ENCODE assay signal across 17 cellular contexts in genomic region chr11:107676341-107676740, GRCh38.
DNase-seq lines count a peak whose midpoint lies in the region; ATAC-seq lines count a peak whose summit lies in the region.
"Had no signal": no experiment of that assay in that cellular context is flagged by ENCODE, and none has a peak within 500 bp of the region (broad histone marks: within the 10 kb centered on the region; RNA-seq: fewer than 3 reads in every experiment).

No MANE protein-coding gene starts in this region.

- DNase-seq in NAMALWA (ENCODE audit: low spot score) (peak; percentile 14), NCI-H524 treated with DMSO at 0.1 percent for 48 hours (lab: John Stamatoyannopoulos, UW) (no peak), activated gamma-delta T cell treated with Interleukin-2 at 50 U/mL for 16 hours (no peak)
- no peak for DNase-seq in stimulated activated effector memory CD8-positive, alpha-beta T cell treated with anti-CD3 and anti-CD28 coated beads, Interleukin-12 subunit alpha, Interleukin-12 subunit beta, amount 100 ng/mL, for 72 hours (ENCODE audit: low spot score in 2 of 2)
- DNase-seq: C1 segment of cervical spinal cord; CD8-positive, alpha-beta memory T cell; DMS79 treated with DMSO at 0.1 percent for 48 hours; GOT3; KG1; NCI-H1436; NCI-H2029; NCI-H526 treated with DMSO at 0.1 percent for 48 hours; Right ventricle myocardium superior; SW 1271 had no signal

- H3K4me1 Mint-ChIP-seq in stimulated activated effector memory CD8-positive, alpha-beta T cell treated with anti-CD3 and anti-CD28 coated beads, Interleukin-12 subunit alpha, Interleukin-12 subunit beta, amount 100 ng/mL, for 72 hours = no peaks in the 10 kb centered on the region

- H3K36me3 Mint-ChIP-seq in stimulated activated effector memory CD8-positive, alpha-beta T cell treated with anti-CD3 and anti-CD28 coated beads, Interleukin-12 subunit alpha, Interleukin-12 subunit beta, amount 100 ng/mL, for 72 hours = no peaks in the 10 kb centered on the region
- H3K36me3 Mint-ChIP-seq: CD8-positive, alpha-beta memory T cell had no signal

- no peak overlapping the region for H3K27ac Mint-ChIP-seq in stimulated activated effector memory CD8-positive, alpha-beta T cell treated with anti-CD3 and anti-CD28 coated beads, Interleukin-12 subunit alpha, Interleukin-12 subunit beta, amount 100 ng/mL, for 72 hours
- H3K27ac Mint-ChIP-seq: CD8-positive, alpha-beta memory T cell had no signal

- ATAC-seq in GM18909 (IDR thresholded peaks at IDR 0.05; ENCODE audit: poor library complexity, unreplicated experiment) (peak; percentile 18), GM21717 (IDR thresholded peaks at IDR 0.05; ENCODE audit: unreplicated experiment) (peak; percentile 51), HG03457 (IDR thresholded peaks at IDR 0.05; ENCODE audit: unreplicated experiment) (no peak)
- ATAC-seq in stimulated activated effector memory CD8-positive, alpha-beta T cell treated with anti-CD3 and anti-CD28 coated beads, Interleukin-12 subunit alpha, Interleukin-12 subunit beta, amount 100 ng/mL, for 72 hours = peak; percentile 32

- no peaks in the 10 kb centered on the region for H3K9me3 Mint-ChIP-seq in stimulated activated effector memory CD8-positive, alpha-beta T cell treated with anti-CD3 and anti-CD28 coated beads, Interleukin-12 subunit alpha, Interleukin-12 subunit beta, amount 100 ng/mL, for 72 hours
- H3K9me3 Mint-ChIP-seq: CD8-positive, alpha-beta memory T cell had no signal

- H3K4me3 Mint-ChIP-seq in stimulated activated effector memory CD8-positive, alpha-beta T cell treated with anti-CD3 and anti-CD28 coated beads, Interleukin-12 subunit alpha, Interleukin-12 subunit beta, amount 100 ng/mL, for 72 hours = no peak overlapping the region
- H3K4me3 Mint-ChIP-seq: CD8-positive, alpha-beta memory T cell had no signal
